ENCODE assay signal across 8 cellular contexts in the genomic region with DNA sequence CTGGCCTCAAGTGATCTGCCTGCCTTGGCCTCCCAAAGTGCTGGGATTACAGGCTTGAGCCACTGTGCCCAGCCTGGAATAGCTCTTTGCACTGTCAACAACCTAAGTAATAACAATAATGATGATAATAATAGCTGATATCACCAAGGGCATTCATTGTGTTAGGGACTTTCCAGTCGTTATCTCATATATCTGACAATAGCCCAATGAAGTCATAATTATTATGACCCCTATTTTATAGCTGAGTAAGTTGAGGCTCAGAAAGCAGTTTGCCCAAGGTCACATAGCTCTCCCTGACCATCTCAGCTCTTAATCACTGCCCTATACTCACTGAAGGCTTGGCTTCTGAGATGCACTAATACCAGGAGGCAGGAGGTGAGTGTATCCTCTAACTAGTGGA. TPM values are rescaled to one million over a fixed set of nuclear protein-coding genes. Genes with fewer than 3 reads are reported as not detected.
"Had no signal": no experiment of that assay in that cellular context is flagged by ENCODE, and none has a peak within 500 bp of the region (broad histone marks: within the 10 kb centered on the region; RNA-seq: fewer than 3 reads in every experiment).

No MANE protein-coding gene starts in this region.

- FAIRE-seq: H1, H54, HepG2 had no signal

- H3K4me3 Mint-ChIP-seq: GM23338, H9, IgD-negative memory B cell had no signal

- H3K4me1 Mint-ChIP-seq: GM23338, H9 had no signal

- H3K27ac Mint-ChIP-seq: GM23338, H9 had no signal

- H3K36me3 Mint-ChIP-seq: IgD-negative memory B cell had no signal

- DNase-seq: H9, HCEC 1CT, KBM-7 had no signal

- H3K27me3 Mint-ChIP-seq: IgD-negative memory B cell had no signal

- H2AFZ ChIP-seq: GM23338 had no signal

- ATAC-seq: GM23338, HepG2 had no signal

- H3K4me2 ChIP-seq: GM23338 had no signal

- H3K4me3 ChIP-seq: GM23338 had no signal

- H3K9me3 Mint-ChIP-seq: GM23338, IgD-negative memory B cell had no signal

RNA-seq across cellular contexts. Expression of gene MAP7D3, which starts 18.7 kb away (rescaled TPM):
- total RNA-seq: HepG2 had no signal

RNA-seq across cellular contexts. Expression of gene ADGRG4, which starts 30.8 kb away (rescaled TPM):
- total RNA-seq: GM23338, H1, H9, HepG2 had no signal
